1 cellular context compared by ENCODE assay signal in genomic region chr17:38352245-38353083, GRCh38.
A peak's percentile ranks its signal among the peaks of the same experiment; 100 is the strongest.
TF ChIP-seq lines count a peak whose summit lies in the region.

No MANE protein-coding gene starts in this region.

TF ChIP-seq in K562, 482 proteins besides CTCF, POLR2A, EP300 and RAD21 (continued from another document):
- TF ChIP-seq RERE (CRISPR knock-in tag; IDR thresholded peaks at IDR 0.05; ENCODE audit: borderline replicate concordance): no peak
- no peak for TF ChIP-seq MECOM (CRISPR knock-in tag; IDR thresholded peaks at IDR 0.05)
- no peak for TF ChIP-seq ZNF224 (CRISPR knock-in tag; IDR thresholded peaks at IDR 0.05)
- no peak for TF ChIP-seq ESRRB (CRISPR knock-in tag; IDR thresholded peaks at IDR 0.05; ENCODE audit: borderline replicate concordance)
- no peak for TF ChIP-seq ZNF740 (CRISPR knock-in tag; IDR thresholded peaks at IDR 0.05)
- TF ChIP-seq ZNF740 (tag; IDR thresholded peaks at IDR 0.05): no peak
- TF ChIP-seq PREB (CRISPR knock-in tag; IDR thresholded peaks at IDR 0.05): no peak
- TF ChIP-seq ZNF655 (CRISPR knock-in tag; IDR thresholded peaks at IDR 0.05): no peak
- no peak for TF ChIP-seq CLOCK (CRISPR knock-in tag; IDR thresholded peaks at IDR 0.05; ENCODE audit: borderline replicate concordance)
- TF ChIP-seq ZC3H8 (IDR thresholded peaks at IDR 0.05): no peak
- TF ChIP-seq RNF219 (CRISPR knock-in tag; IDR thresholded peaks at IDR 0.05): no peak
- no peak for TF ChIP-seq CREB5 (CRISPR knock-in tag; IDR thresholded peaks at IDR 0.05)
- no peak for TF ChIP-seq ZBTB40 (IDR thresholded peaks at IDR 0.05)
- no peak for TF ChIP-seq ZBTB40 (CRISPR knock-in tag; IDR thresholded peaks at IDR 0.05)
- TF ChIP-seq PHB2 (IDR thresholded peaks at IDR 0.05; ENCODE audit: low read depth): no peak
- TF ChIP-seq FOSL1 (tag; conservative IDR thresholded peaks at IDR 0.05): no peak
- TF ChIP-seq RBBP5 (IDR thresholded peaks at IDR 0.05; ENCODE audit: borderline replicate concordance, insufficient read depth, low read length, poor library complexity, severe bottlenecking): peak; percentile 52
